ENCODE assay signal across 1 cellular context in genomic region chr1:109521465-109521951, GRCh38.
TF ChIP-seq lines count a peak whose summit lies in the region.

No MANE protein-coding gene starts in this region.

TF ChIP-seq in K562, 482 proteins besides CTCF, POLR2A, EP300 and RAD21:
- TF ChIP-seq NCOA6 (IDR thresholded peaks at IDR 0.05) (no peak), TCFL5 (CRISPR knock-in tag; conservative IDR thresholded peaks at IDR 0.05) (no peak), ZNF668 (CRISPR knock-in tag; IDR thresholded peaks at IDR 0.05) (no peak), USF2 (CRISPR knock-in tag; IDR thresholded peaks at IDR 0.05) (no peak), RAD51 (IDR thresholded peaks at IDR 0.05; ENCODE audit: borderline replicate concordance, low read depth) (no peak), NFIX (CRISPR knock-in tag; IDR thresholded peaks at IDR 0.05; ENCODE audit: low read depth) (no peak), POLR2AphosphoS2 (IDR thresholded peaks at IDR 0.05; ENCODE audit: low read length) (no peak), SMAD3 (CRISPR knock-in tag; conservative IDR thresholded peaks at IDR 0.05) (no peak)
- TF ChIP-seq, protein P1, sequence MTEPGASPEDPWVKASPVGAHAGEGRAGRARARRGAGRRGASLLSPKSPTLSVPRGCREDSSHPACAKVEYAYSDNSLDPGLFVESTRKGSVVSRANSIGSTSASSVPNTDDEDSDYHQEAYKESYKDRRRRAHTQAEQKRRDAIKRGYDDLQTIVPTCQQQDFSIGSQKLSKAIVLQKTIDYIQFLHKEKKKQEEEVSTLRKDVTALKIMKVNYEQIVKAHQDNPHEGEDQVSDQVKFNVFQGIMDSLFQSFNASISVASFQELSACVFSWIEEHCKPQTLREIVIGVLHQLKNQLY (CRISPR knock-in tag; conservative IDR thresholded peaks at IDR 0.05), result no peak
